ENCODE assay signal across 16 cellular contexts in the genomic region with DNA sequence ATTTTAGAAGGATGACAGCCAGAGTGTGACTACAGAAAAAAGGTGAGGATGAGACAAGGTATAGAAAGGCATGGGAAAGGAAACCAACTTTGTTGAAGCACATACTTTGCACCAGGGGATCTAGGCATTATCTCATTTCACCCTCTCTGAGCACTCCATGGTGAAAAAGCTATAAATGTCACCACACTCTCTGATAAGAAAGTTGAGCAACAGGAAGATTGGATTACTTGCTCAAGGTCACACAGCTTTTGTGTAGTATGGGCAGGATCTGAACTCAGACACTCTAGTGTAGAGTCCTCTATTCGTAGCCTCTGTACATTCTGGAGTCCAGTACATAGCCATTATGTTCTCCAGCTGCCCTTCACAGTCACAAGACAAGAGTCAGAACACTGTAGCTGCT.
DNase-seq lines count a peak whose midpoint lies in the region; ATAC-seq lines count a peak whose summit lies in the region.
"Had no signal": no experiment of that assay in that cellular context is flagged by ENCODE, and none has a peak within 500 bp of the region (broad histone marks: within the 10 kb centered on the region; RNA-seq: fewer than 3 reads in every experiment).

No MANE protein-coding gene starts in this region.

- intact Hi-C loops in left colon (cut with DNase I, micrococcal nuclease) = no loop called here

- H3K27ac Mint-ChIP-seq in stimulated activated effector memory CD8-positive, alpha-beta T cell treated with anti-CD3 and anti-CD28 coated beads, Interleukin-12 subunit alpha, Interleukin-12 subunit beta, amount 100 ng/mL, for 72 hours = no peak overlapping the region
- H3K27ac Mint-ChIP-seq: B cell; CD8-positive, alpha-beta T cell had no signal

- DNase-seq in HuH-7 (ENCODE audit: low spot score) (peak; percentile 1), amniotic epithelial cell (ENCODE audit: low read depth) (peak; percentile 34), left colon (no peak), NCI-H82 treated with DMSO at 0.1 percent for 48 hours (lab: John Stamatoyannopoulos, UW; ENCODE audit: unreplicated experiment) (no peak), NCI-H128 (lab: John Stamatoyannopoulos, UW; ENCODE audit: unreplicated experiment) (no peak)
- no peak for DNase-seq in stimulated activated effector memory CD8-positive, alpha-beta T cell treated with anti-CD3 and anti-CD28 coated beads, Interleukin-12 subunit alpha, Interleukin-12 subunit beta, amount 100 ng/mL, for 72 hours (ENCODE audit: low spot score in 2 of 2)
- DNase-seq: 8988T; Calu3; CD8-positive, alpha-beta T cell; DMS79 treated with DMSO at 0.1 percent for 48 hours; GF-D8; GM23248; IMR-90 had no signal

- H3K4me3 Mint-ChIP-seq in stimulated activated effector memory CD8-positive, alpha-beta T cell treated with anti-CD3 and anti-CD28 coated beads, Interleukin-12 subunit alpha, Interleukin-12 subunit beta, amount 100 ng/mL, for 72 hours = no peak overlapping the region
- H3K4me3 Mint-ChIP-seq: B cell; CD8-positive, alpha-beta T cell had no signal

- peaks cover 3% of the 10 kb centered on the region for H3K9me3 Mint-ChIP-seq in stimulated activated effector memory CD8-positive, alpha-beta T cell treated with anti-CD3 and anti-CD28 coated beads, Interleukin-12 subunit alpha, Interleukin-12 subunit beta, amount 100 ng/mL, for 72 hours

- ATAC-seq in left colon (peak; percentile 65), GM21381 (IDR thresholded peaks at IDR 0.05; ENCODE audit: unreplicated experiment) (no peak), GM21515 (IDR thresholded peaks at IDR 0.05; ENCODE audit: unreplicated experiment) (no peak)
- peak; percentile 28 for ATAC-seq in stimulated activated effector memory CD8-positive, alpha-beta T cell treated with anti-CD3 and anti-CD28 coated beads, Interleukin-12 subunit alpha, Interleukin-12 subunit beta, amount 100 ng/mL, for 72 hours
- ATAC-seq: CD8-positive, alpha-beta T cell had no signal

- H3K4me1 Mint-ChIP-seq in stimulated activated effector memory CD8-positive, alpha-beta T cell treated with anti-CD3 and anti-CD28 coated beads, Interleukin-12 subunit alpha, Interleukin-12 subunit beta, amount 100 ng/mL, for 72 hours = no peaks in the 10 kb centered on the region
- H3K4me1 Mint-ChIP-seq: B cell had no signal

- no peaks in the 10 kb centered on the region for H3K36me3 Mint-ChIP-seq in stimulated activated effector memory CD8-positive, alpha-beta T cell treated with anti-CD3 and anti-CD28 coated beads, Interleukin-12 subunit alpha, Interleukin-12 subunit beta, amount 100 ng/mL, for 72 hours
- H3K36me3 Mint-ChIP-seq: CD8-positive, alpha-beta T cell had no signal

Comparison
In these comparisons a context has a peak if more than half of its experiments do, and no peak if none do; other contexts are left out.
1. DNase-seq: peak in HuH-7 (single experiment) and amniotic epithelial cell (single experiment); none in left colon (0 of 2), stimulated activated effector memory CD8-positive, alpha-beta T cell treated with anti-CD3 and anti-CD28 coated beads, Interleukin-12 subunit alpha, Interleukin-12 subunit beta, amount 100 ng/mL, for 72 hours (0 of 2), NCI-H82 treated with DMSO at 0.1 percent for 48 hours (single experiment) and NCI-H128 (single experiment).
2. ATAC-seq: peak in left colon (single experiment) and stimulated activated effector memory CD8-positive, alpha-beta T cell treated with anti-CD3 and anti-CD28 coated beads, Interleukin-12 subunit alpha, Interleukin-12 subunit beta, amount 100 ng/mL, for 72 hours (single experiment); none in GM21381 (single experiment) and GM21515 (single experiment).